In the genomic region with DNA sequence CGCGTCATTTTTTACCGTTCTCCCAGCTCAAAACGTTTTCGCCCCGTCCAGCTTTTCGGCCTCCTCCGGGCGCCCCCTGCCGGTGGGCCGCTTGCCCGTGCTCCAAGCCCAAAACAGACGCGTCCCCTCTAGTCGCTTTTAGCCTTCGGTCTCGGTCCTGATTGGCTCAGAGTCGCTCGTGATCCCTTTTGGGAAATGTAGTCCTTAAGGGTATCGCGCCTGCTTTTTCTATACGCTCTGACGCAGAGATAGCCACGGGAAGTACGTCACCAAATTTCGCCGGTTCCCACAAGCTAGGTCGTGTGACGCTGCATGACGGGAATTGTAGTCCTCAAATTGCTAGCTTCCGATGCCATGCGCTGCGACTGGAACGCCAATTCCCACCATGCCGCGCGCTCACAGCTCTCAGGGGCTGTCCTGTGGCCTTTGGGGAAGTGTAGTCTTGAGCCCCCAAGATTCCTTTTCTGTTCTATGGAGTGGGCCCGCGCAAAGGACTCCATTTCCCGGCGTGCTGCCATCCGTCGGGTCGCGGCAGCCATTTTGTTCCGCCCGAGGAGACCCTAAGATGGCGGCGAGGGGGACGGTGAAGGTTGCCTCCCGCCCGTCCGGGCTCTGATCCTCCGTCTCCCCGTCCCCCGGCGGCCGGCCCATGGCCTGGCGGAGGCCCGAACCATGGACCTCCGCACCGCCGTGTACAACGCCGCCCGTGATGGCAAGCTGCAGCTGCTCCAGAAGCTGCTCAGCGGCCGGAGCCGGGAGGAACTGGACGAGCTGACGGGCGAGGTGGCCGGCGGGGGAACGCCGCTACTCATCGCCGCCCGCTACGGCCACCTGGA, we compare ENCODE assay signal across 8 cellular contexts. TPM values are rescaled to one million over a fixed set of nuclear protein-coding genes. Genes with fewer than 3 reads are reported as not detected.
DNase-seq lines count a peak whose midpoint lies in the region; ATAC-seq and TF ChIP-seq lines count a peak whose summit lies in the region.

TSS of gene FEM1A (plus strand) at position 552 of the 836 bp plus-strand sequence. CDS start at position 673, 121 bp downstream.

- H3K4me1 ChIP-seq in breast epithelium (peaks cover 3 to 12% of the 10 kb centered on the region in 2 donors), skeletal muscle tissue (ENCODE audit: control insufficient read depth in 3 of 3, insufficient read depth in 3 of 3, low read length in 3 of 3) (peaks cover 36 to 40% (median 39%) of the 10 kb centered on the region in 3 donors)

- H3K9ac ChIP-seq in skeletal muscle tissue (ENCODE audit: low read depth in 1 of 3, low read length in 3 of 3): peak within 1 kb of the TSS; percentile 72 to 92 (median 90)

- DNase-seq in AG08395 (ENCODE audit: low spot score) (peak; percentile 98), NCI-H2196 treated with DMSO at 0.1 percent for 48 hours (lab: John Stamatoyannopoulos, UW; ENCODE audit: unreplicated experiment) (peak; percentile 99), breast epithelium (ENCODE audit: low spot score in 2 of 2) (peak; percentile 99 to 100)

- TF ChIP-seq POLR2A in breast epithelium (IDR thresholded peaks at IDR 0.05): peak; percentile 74

- H3K4me3 ChIP-seq in breast epithelium: peak within 1 kb of the TSS; percentile 74 to 91 (median 85)
- H3K4me3 ChIP-seq in iPS-18c (ENCODE audit: insufficient read depth, low read depth, low read length): peak within 1 kb of the TSS; percentile 94
- peak within 1 kb of the TSS; percentile 69 to 84 (median 84) for H3K4me3 ChIP-seq in skeletal muscle tissue (ENCODE audit: low read length in 3 of 3)

- H3K27ac ChIP-seq in VCaP (peak within 1 kb of the TSS; percentile 76), breast epithelium (peak within 1 kb of the TSS; percentile 89 to 93), skeletal muscle tissue (ENCODE audit: low read depth, low read length) (peak within 1 kb of the TSS; percentile 88)

- ATAC-seq in GM18873 (IDR thresholded peaks at IDR 0.05; ENCODE audit: low FRiP score, unreplicated experiment) (peak; percentile 96), HG03139 (IDR thresholded peaks at IDR 0.05; ENCODE audit: unreplicated experiment) (peak; percentile 93)

- H3K36me3 ChIP-seq in breast epithelium: no peaks in the 10 kb centered on the region
- H3K36me3 ChIP-seq in skeletal muscle tissue (ENCODE audit: control insufficient read depth in 3 of 3, insufficient read depth in 3 of 3, low read length in 3 of 3): peaks cover 17 to 25% (median 19%) of the 10 kb centered on the region in 3 donors

- no peaks in the 10 kb centered on the region for H3K9me3 ChIP-seq in breast epithelium
- peaks cover under 1% of the 10 kb centered on the region for H3K9me3 ChIP-seq in iPS-18c (ENCODE audit: control insufficient read depth, insufficient read depth, low read length)
- no peaks in the 10 kb centered on the region for H3K9me3 ChIP-seq in skeletal muscle tissue (ENCODE audit: control insufficient read depth in 3 of 3, low read length in 3 of 3)

- intact Hi-C loops in breast epithelium (cut with DNase I; ENCODE audit: low total_unique reads): no loop called here

- H3K27me3 ChIP-seq in breast epithelium (no peaks in the 10 kb centered on the region), skeletal muscle tissue (ENCODE audit: control insufficient read depth in 3 of 3, insufficient read depth in 3 of 3, low read length in 3 of 3) (no peaks in the 10 kb centered on the region)

- TF ChIP-seq CTCF in VCaP (conservative IDR thresholded peaks at IDR 0.05) (peak; percentile 94), breast epithelium (IDR thresholded peaks at IDR 0.05) (peak; percentile 99 to 100 (median 99))

RNA-seq across cellular contexts. Expression of gene FEM1A, which starts in this region (rescaled TPM):
- total RNA-seq in breast epithelium (10 to 100 TPM; 10.4 to 17.6 (median 12.5) TPM), skeletal muscle tissue (28.7 TPM)

Comparison
In these comparisons a context has a peak if more than half of its experiments do, and no peak if none do; other contexts are left out.
1. Peak in every context shown above with its lines: DNase-seq, ATAC-seq, H3K4me3 ChIP-seq and H3K27ac ChIP-seq.